ENCODE assay signal across 26 cellular contexts in genomic region chr7:10815546-10815945, GRCh38.
DNase-seq lines count a peak whose midpoint lies in the region; ATAC-seq and TF ChIP-seq lines count a peak whose summit lies in the region.
"Had no signal": no experiment of that assay in that cellular context is flagged by ENCODE, and none has a peak within 500 bp of the region (broad histone marks: within the 10 kb centered on the region; RNA-seq: fewer than 3 reads in every experiment).

No MANE protein-coding gene starts in this region.

- TF ChIP-seq CTCF in 22Rv1 (IDR thresholded peaks at IDR 0.05), result no peak

- DNase-seq in DMS153 (lab: John Stamatoyannopoulos, UW) (peak; percentile 46), NCI-H2029 treated with DMSO at 0.1 percent for 48 hours (lab: John Stamatoyannopoulos, UW) (peak; percentile 69), amygdala (lab: John Stamatoyannopoulos, UW) (no peak), OCI-M2 (lab: John Stamatoyannopoulos, UW; ENCODE audit: unreplicated experiment) (no peak)
- DNase-seq: AML-193; Caco-2; CD4-positive, alpha-beta T cell; H7; KBM-7; MG63; NCI-H1436 treated with DMSO at 0.1 percent for 48 hours; NCI-H2081; NCI-H2171 treated with DMSO at 0.1 percent for 48 hours; NCI-H345; NCI-H510A treated with DMSO at 0.1 percent for 48 hours; NCI-H82; NK-92 treated with Interleukin-12 subunit alpha and Interleukin-12 subunit beta, amount 100 ng/mL, for 24 hours; Right ventricle myocardium superior; RPMI8226; T-helper 2 cell had no signal

- peak; percentile 51 for ATAC-seq in esophagus mucosa
- ATAC-seq in HG03108 (IDR thresholded peaks at IDR 0.05; ENCODE audit: unreplicated experiment), result no peak
- ATAC-seq: A549 had no signal

- peak overlapping the region; percentile 53 for H3K27ac ChIP-seq in 22Rv1
- H3K27ac ChIP-seq: A549; BLaER1 treated with 17β-estradiol and CSF1 and Interleukin-3, amounts not matched to agents 10 nM and 100 nM; SJSA1 had no signal

Comparison
In these comparisons a context has a peak if more than half of its experiments do, and no peak if none do; other contexts are left out.
1. DNase-seq: peak in DMS153 (single experiment) and NCI-H2029 treated with DMSO at 0.1 percent for 48 hours (single experiment); none in amygdala (0 of 56) and OCI-M2 (single experiment).